22 cellular contexts compared by ENCODE assay signal in the genomic region with DNA sequence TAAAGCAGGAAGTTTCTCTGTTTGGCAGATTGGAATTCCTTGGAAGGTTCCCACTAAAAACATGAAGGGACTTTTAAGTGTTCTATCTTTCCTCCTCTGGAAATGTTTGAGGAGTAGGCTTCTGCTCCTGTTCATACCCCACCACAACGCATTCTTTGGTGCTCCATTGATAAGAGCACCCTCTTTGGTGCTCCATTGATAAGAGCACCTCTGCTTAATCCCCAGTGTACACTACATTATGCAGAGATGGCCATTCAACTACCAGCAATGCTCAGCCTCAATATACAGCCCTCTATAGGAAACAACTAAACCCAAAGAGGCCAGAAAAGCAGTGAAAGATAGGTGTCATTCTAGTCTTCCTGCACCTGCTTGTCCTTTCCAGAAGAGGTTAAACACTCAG.
"Had no signal": no experiment of that assay in that cellular context is flagged by ENCODE, and none has a peak within 500 bp of the region (broad histone marks: within the 10 kb centered on the region; RNA-seq: fewer than 3 reads in every experiment).

No MANE protein-coding gene starts in this region.

- H3K36me3 ChIP-seq: brain microvascular endothelial cell had no signal

- H3K27me3 Mint-ChIP-seq: activated CD4-positive, alpha-beta memory T cell treated with anti-CD3 and anti-CD28 coated beads for 36 hours; naive thymus-derived CD8-positive, alpha-beta T cell had no signal

- DNase-seq: activated CD4-positive, alpha-beta memory T cell treated with anti-CD3 and anti-CD28 coated beads for 36 hours; activated CD4-positive, alpha-beta T cell treated with anti-CD3 and anti-CD28 coated beads for 1 hour; activated gamma-delta T cell; activated T-cell treated with anti-CD3 and anti-CD28 coated beads, Interleukin-2, amount 50 U/mL, for 4 hours; brain microvascular endothelial cell; cerebellar nuclear complex; dermis blood vessel endothelial cell; gastrocnemius medialis; islet precursor cell; mammary epithelial cell; naive thymus-derived CD8-positive, alpha-beta T cell; nucleus accumbens; stimulated activated CD4-positive, alpha-beta T cell treated with anti-CD3 and anti-CD28 coated beads, Interleukin-4, amount 100 ng/mL, for 24 hours; stimulated activated naive CD4-positive, alpha-beta T cell; T1000; upper lobe of left lung had no signal

- H3K9me3 Mint-ChIP-seq: activated CD4-positive, alpha-beta memory T cell treated with anti-CD3 and anti-CD28 coated beads for 36 hours; activated naive CD4-positive, alpha-beta T cell treated with anti-CD3 and anti-CD28 coated beads, Interleukin-2, amount 50 U/mL, for 72 hours; activated T-cell treated with anti-CD3 and anti-CD28 coated beads, Interleukin-2, amount 50 U/mL, for 4 hours; naive thymus-derived CD8-positive, alpha-beta T cell had no signal

- H3K4me3 Mint-ChIP-seq: activated CD4-positive, alpha-beta memory T cell treated with anti-CD3 and anti-CD28 coated beads for 36 hours; activated T-cell treated with anti-CD3 and anti-CD28 coated beads, Interleukin-2, amount 50 U/mL, for 4 hours had no signal

- H3K9me3 ChIP-seq: gastrocnemius medialis, mucosa of descending colon, right atrium auricular region, suprapubic skin, upper lobe of left lung had no signal

- H3K27ac ChIP-seq: brain microvascular endothelial cell, gastrocnemius medialis, right atrium auricular region, SK-N-MC, skin epidermis, suprapubic skin, upper lobe of left lung had no signal

- H3K4me3 ChIP-seq: gastrocnemius medialis, mucosa of descending colon, right atrium auricular region, SK-N-MC, skin epidermis, suprapubic skin, upper lobe of left lung had no signal

- ATAC-seq: activated naive CD4-positive, alpha-beta T cell treated with anti-CD3 and anti-CD28 coated beads, Interleukin-2, amount 50 U/mL, for 72 hours; activated T-cell treated with anti-CD3 and anti-CD28 coated beads, Interleukin-2, amount 50 U/mL, for 4 hours; gastrocnemius medialis; naive thymus-derived CD8-positive, alpha-beta T cell had no signal

- H3K27me3 ChIP-seq: brain microvascular endothelial cell, gastrocnemius medialis, right atrium auricular region, suprapubic skin, upper lobe of left lung had no signal

- H3K27ac Mint-ChIP-seq: activated CD4-positive, alpha-beta memory T cell treated with anti-CD3 and anti-CD28 coated beads for 36 hours; activated naive CD4-positive, alpha-beta T cell treated with anti-CD3 and anti-CD28 coated beads, Interleukin-2, amount 50 U/mL, for 72 hours had no signal
